In genomic region chr5:132293992-132294727, GRCh38 we compare ENCODE assay signal across 8 cellular contexts. TPM values are rescaled to one million over a fixed set of nuclear protein-coding genes. Genes with fewer than 3 reads are reported as not detected.
DNase-seq lines count a peak whose midpoint lies in the region; ATAC-seq, FAIRE-seq and TF ChIP-seq lines count a peak whose summit lies in the region.

Gene SLC22A4, plus strand, starts transcription at chr5:132294394. Its CDS starts 223 bp downstream, at chr5:132294617.

- peak within 1 kb of the TSS; percentile 91 for H2AFZ ChIP-seq in GM12878 (ENCODE audit: control insufficient read depth, low read depth, low read length)

- no peak within 1 kb of the TSS for H3K27ac ChIP-seq in GM12878 (ENCODE audit: control insufficient read depth, insufficient read depth)

- POLR2A ChIA-PET in GM12878 (lab: Charles Lee): interaction anchor here (0.6 to 2.1 kb wide), 16 partner anchors 8 to 762 kb away, joined by 3 to 18 read pairs (median 4); partner anchors contain the start of gene P4HA2

- peak; percentile 87 for DNase-seq in NCI-H1694 treated with DMSO at 0.1 percent for 48 hours (lab: John Stamatoyannopoulos, UW)
- peak; percentile 60 for DNase-seq in T-helper 9 cell
- DNase-seq in GM12878 (ENCODE audit: low read depth, low spot score): no peak
- DNase-seq in hypothalamus (lab: John Stamatoyannopoulos, UW): peak in 49 of 51 donors; percentile 67 to 97 (median 85)
- DNase-seq in sciatic nerve (ENCODE audit: low spot score): peak; percentile 95

- TF ChIP-seq POLR2A in GM12878 (IDR thresholded peaks at IDR 0.05; ENCODE audit: low read depth, low read length): peak; percentile 33; the same call in 1 of the 2 replicates

- H3K4me2 ChIP-seq in GM12878 (ENCODE audit: control insufficient read depth, insufficient read depth): peak within 1 kb of the TSS; percentile 99

- peak; percentile 80 for ATAC-seq in GM18502 (IDR thresholded peaks at IDR 0.05; ENCODE audit: poor library complexity, unreplicated experiment)
- peak; percentile 67 for ATAC-seq in HG02870 (IDR thresholded peaks at IDR 0.05; ENCODE audit: unreplicated experiment)
- ATAC-seq in GM12878: peak; percentile 88
- ATAC-seq in sciatic nerve: peak; percentile 91
- ATAC-seq in HG03469 (IDR thresholded peaks at IDR 0.05; ENCODE audit: unreplicated experiment): no peak

- no peaks in the 10 kb centered on the region; the same call in 1 of the 2 replicates for H4K20me1 ChIP-seq in GM12878 (ENCODE audit: control insufficient read depth, insufficient read depth)

- CTCF ChIA-PET in GM12878 (lab: Yijun Ruan, JAX): interaction anchor here (0.8 to 5.6 kb wide), 10 partner anchors 12 to 114 kb away, joined by 3 to 66 read pairs (median 8); no protein-coding TSS in a partner anchor

- peaks cover 4 to 22% of the 10 kb centered on the region in 2 experiments; a peak in 3 of 4 replicates for H3K27me3 ChIP-seq in GM12878 (replicated peaks in 1 of 2; ENCODE audit: control insufficient read depth in 2 of 2, insufficient read depth in 2 of 2, low read length in 1 of 2)

- RAD21 ChIA-PET in GM12878 (lab: Charles Lee; ENCODE audit: unreplicated experiment): interaction anchor here (0.6 to 4.9 kb wide), 18 partner anchors 10 to 434 kb away, joined by 3 to 38 read pairs (median 4); partner anchors contain the start of gene SLC22A5

- peak within 1 kb of the TSS; percentile 70 for H3K4me3 ChIP-seq in GM12878

- no peak for TF ChIP-seq CTCF in GM12878 (IDR thresholded peaks at IDR 0.05 in 2 of 3, conservative IDR thresholded peaks at IDR 0.05 in 1 of 3; ENCODE audit: control insufficient read depth in 2 of 3, extremely low read depth in 1 of 3, insufficient read depth in 1 of 3, low read depth in 3 of 3, low read length in 3 of 3)

- TF ChIP-seq EP300 in GM12878 (IDR thresholded peaks at IDR 0.05; ENCODE audit: borderline replicate concordance in 1 of 2, control insufficient read depth in 1 of 2, low read depth in 2 of 2, low read length in 2 of 2): no peak

- in situ Hi-C loops in GM12878 (cut with MboI): no loop called here

- no TSS peak for BruUV-seq in GM12878 (replicated peaks; lab: Mats Ljungman, UMichigan)

- no peak for FAIRE-seq in GM12878 (lab: Jason Lieb, UNC)

- no peaks in the 10 kb centered on the region for H3K79me2 ChIP-seq in GM12878 (ENCODE audit: control insufficient read depth, insufficient read depth, low read length)

- no peaks in the 10 kb centered on the region for H3K36me3 ChIP-seq in GM12878 (ENCODE audit: control insufficient read depth in 2 of 2, insufficient read depth in 2 of 2, low read length in 1 of 2)

- TF ChIP-seq RAD21 in GM12878 (IDR thresholded peaks at IDR 0.05; ENCODE audit: insufficient read depth, low read depth, low read length): no peak

- 2% methylated on average over 43 of the region's 63 CpGs for WGBS in GM12878 (ENCODE audit: insufficient coverage, insufficient replicate concordance, low lambda C conversion rate, missing lambda C conversion rate)

- H3K9ac ChIP-seq in GM12878 (ENCODE audit: control insufficient read depth, insufficient read depth, low read length): peak within 1 kb of the TSS; percentile 58

- H3K9me3 ChIP-seq in GM12878 (replicated peaks; ENCODE audit: control insufficient read depth, insufficient read depth, low read length): no peaks in the 10 kb centered on the region

- H3K4me1 ChIP-seq in GM12878 (ENCODE audit: control insufficient read depth, insufficient read depth, low read length): peaks cover 21% of the 10 kb centered on the region

- intact Hi-C loops in GM12878 (cut with micrococcal nuclease; ENCODE audit: unreplicated experiment): no loop called here
- intact Hi-C loops in sciatic nerve (cut with DNase I): loop anchor here (10.0 kb wide), 1 partner anchor 59 kb away; no protein-coding TSS in a partner anchor

- SMC1A ChIA-PET in GM12878 (lab: Charles Lee; ENCODE audit: uncharacterized antibody, unreplicated experiment): interaction anchor here (0.5 to 4.3 kb wide), 12 partner anchors 21 to 1026 kb away, joined by 3 to 38 read pairs (median 4); partner anchors contain the start of gene SLC22A5

TF ChIP-seq in GM12878, 131 proteins besides CTCF, POLR2A, EP300 and RAD21 (continues in another document):
- peak; percentile 55 for TF ChIP-seq SREBF1 (IDR thresholded peaks at IDR 0.05; ENCODE audit: low read length)
- peak; percentile 79 for TF ChIP-seq USF1 (IDR thresholded peaks at IDR 0.05; ENCODE audit: borderline replicate concordance, extremely low read length, insufficient read depth, low read depth, low read length)
- TF ChIP-seq KLF5 (IDR thresholded peaks at IDR 0.05; ENCODE audit: partially characterized antibody): peak; percentile 58
- 0 out of 2 replicates have a peak, but pooled peaks have one; percentile 53 for TF ChIP-seq BCLAF1 (IDR thresholded peaks at IDR 0.05)
- TF ChIP-seq EED (IDR thresholded peaks at IDR 0.05; ENCODE audit: low read depth): 0 out of 2 replicates have a peak, but pooled peaks have one; percentile 28
- TF ChIP-seq BHLHE40 (IDR thresholded peaks at IDR 0.05; ENCODE audit: borderline replicate concordance in 1 of 2, low read depth in 2 of 2, low read length in 1 of 2): peak; percentile 82 to 92
- no peak for TF ChIP-seq HCFC1 (IDR thresholded peaks at IDR 0.05; ENCODE audit: low read length)
- 0 out of 2 replicates have a peak, but pooled peaks have one; percentile 10 for TF ChIP-seq CHD2 (IDR thresholded peaks at IDR 0.05; ENCODE audit: borderline replicate concordance, low read depth, low read length)
- TF ChIP-seq YY1 (IDR thresholded peaks at IDR 0.05; ENCODE audit: low read depth, low read length): 0 out of 2 replicates have a peak, but pooled peaks have one; percentile 41
- TF ChIP-seq ZNF207 (IDR thresholded peaks at IDR 0.05; ENCODE audit: borderline replicate concordance): peak; percentile 38; the same call in 1 of the 2 replicates
- TF ChIP-seq TCF12 (IDR thresholded peaks at IDR 0.05; ENCODE audit: low read depth, low read length): 0 out of 2 replicates have a peak, but pooled peaks have one; percentile 12
- no peak for TF ChIP-seq NFXL1 (IDR thresholded peaks at IDR 0.05; ENCODE audit: borderline replicate concordance)
- peak; percentile 60 for TF ChIP-seq FOXK2 (IDR thresholded peaks at IDR 0.05)

RNA-seq across cellular contexts. Expression of gene SLC22A4, which starts in this region (rescaled TPM):
- 0.44 TPM in 1 of 2 replicates, not detected in the other for total RNA-seq in GM12878 (2013; cell fraction: nucleolus; rRNA removed)
- 0.11 and 0.27 TPM in 2 replicates for total RNA-seq in GM12878 (2014; rRNA removed)
- total RNA-seq in GM12878 (2014; rRNA removed; fragmentation: Illumina TruSeq; extraction: Trizol): 0.09 TPM in 1 of 2 replicates, not detected in the other
- total RNA-seq in GM12878 (2021): 0.13 and 0.21 TPM in 2 replicates
- polyA plus RNA-seq in GM12878 (2011; ENCODE audit: low read depth): not detected
- 0.06 and 0.10 TPM in 2 replicates for polyA plus RNA-seq in GM12878 (2011; rRNA removed)
- polyA plus RNA-seq in GM12878 (2011; cell fraction: cytosol; rRNA removed): 0.04 and 0.08 TPM in 2 replicates
- polyA plus RNA-seq in GM12878 (2011; cell fraction: nucleus; rRNA removed): 0.29 and 0.39 TPM in 2 replicates
- polyA plus RNA-seq in GM12878 (2012): 0.06 TPM in 1 of 2 replicates, not detected in the other
- polyA plus RNA-seq in GM12878 (2014; fragmentation: Illumina TruSeq; extraction: Trizol): 0.04 and 0.17 TPM in 2 replicates
- polyA plus RNA-seq in GM12878 (2014; fragmentation: Nextera tagmentation; extraction: Ambion mirVana): under 1 TPM in 1 of 2 experiments, not detected in 1; 0.05 TPM
- polyA plus RNA-seq in GM12878 (2014; rRNA removed): 0.04 and 0.61 TPM in 2 replicates
- under 1 TPM in 1 of 2 experiments, not detected in 1; 0.32 TPM for polyA plus RNA-seq in GM12878 (2016; fragmentation: Nextera tagmentation; extraction: Ambion mirVana)
- 0.29 TPM in 1 of 2 replicates, not detected in the other for polyA minus RNA-seq in GM12878 (2011; rRNA and poly(A)+ RNA removed)
- 0.83 TPM in 1 of 2 replicates, not detected in the other for polyA minus RNA-seq in GM12878 (2011; cell fraction: cytosol; rRNA and poly(A)+ RNA removed)
- polyA minus RNA-seq in GM12878 (2011; cell fraction: nucleus; rRNA and poly(A)+ RNA removed): 0.48 and 0.77 TPM in 2 replicates
- total RNA-seq in sciatic nerve: 5.7 TPM

Comparison
In these comparisons a context has a peak if more than half of its experiments do, and no peak if none do; other contexts are left out.
1. Peak in ATAC-seq, H3K4me3 ChIP-seq, H3K9ac ChIP-seq and H3K4me2 ChIP-seq in GM12878; RNA of the gene not detected or under 1 TPM.